In the genomic region with DNA sequence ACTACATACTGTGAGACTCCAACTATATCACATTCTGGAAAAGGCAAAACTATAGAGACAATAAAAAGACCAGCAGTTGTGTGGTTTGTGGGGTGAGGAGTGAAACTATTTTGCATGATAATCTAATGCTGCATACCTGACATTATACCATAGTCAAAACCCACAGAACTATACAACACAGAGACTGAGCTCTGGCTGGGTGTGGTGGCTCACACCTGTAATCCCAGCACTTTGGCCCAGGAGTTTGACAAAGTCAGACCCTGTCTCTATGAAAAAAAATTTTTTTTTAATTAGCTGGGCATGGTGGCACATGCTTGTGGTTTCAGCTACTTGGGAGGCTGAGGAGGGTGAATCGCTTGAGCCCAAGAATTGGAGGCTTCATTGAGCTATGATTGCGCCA, we compare ENCODE assay signal across 23 cellular contexts. TPM values are rescaled to one million over a fixed set of nuclear protein-coding genes. Genes with fewer than 3 reads are reported as not detected.
"Had no signal": no experiment of that assay in that cellular context is flagged by ENCODE, and none has a peak within 500 bp of the region (broad histone marks: within the 10 kb centered on the region; RNA-seq: fewer than 3 reads in every experiment).

No MANE protein-coding gene starts in this region.

- H3K4me3 Mint-ChIP-seq: activated CD4-positive, alpha-beta T cell treated with anti-CD3 and anti-CD28 coated beads, Interleukin-2, amount 10 ng/mL, durations not matched to agents 7 days and 5 days; activated CD8-positive, alpha-beta T cell treated with anti-CD3 and anti-CD28 coated beads, Interleukin-2, amount 10 ng/mL, durations not matched to agents 7 days and 5 days; activated T-helper 1 cell treated with anti-CD3 and anti-CD28 coated beads, Interleukin-12 subunit alpha, Interleukin-12 subunit beta, Interleukin-2, Interleukin-4 antibody, amounts not matched to agents 30 ng/mL and 10 ng/mL and 1 ng/mL, durations not matched to agents 14 hours and 24 hours and 36 hours; central memory CD8-positive, alpha-beta T cell; natural killer cell treated with Interleukin-12 subunit alpha and Interleukin-12 subunit beta and Interleukin-15 and Interleukin-18, amount 100 ng/mL, for 72 hours had no signal

- DNase-seq: activated CD4-positive, alpha-beta T cell treated with anti-CD3 and anti-CD28 coated beads, Interleukin-2, amount 10 ng/mL, durations not matched to agents 7 days and 5 days; activated CD8-positive, alpha-beta T cell treated with anti-CD3 and anti-CD28 coated beads, Interleukin-2, amount 10 ng/mL, durations not matched to agents 7 days and 5 days; activated gamma-delta T cell treated with Interleukin-2 at 50 U/mL for 16 hours; esophagus squamous epithelium; gastrocnemius medialis; head of caudate nucleus; hypothalamus; left ventricle myocardium superior; midbrain; retina; stimulated activated CD4-positive, alpha-beta T cell treated with anti-CD3 and anti-CD28 coated beads, Interleukin-4, amount 100 ng/mL, for 24 hours; stimulated activated naive CD8-positive, alpha-beta T cell treated with anti-CD3 and anti-CD28 coated beads, Interleukin-15, Interleukin-2, amounts not matched to agents 100 U/mL and 50 U/mL, for 24 hours; tibial artery had no signal

- ATAC-seq: activated CD4-positive, CD25-positive, alpha-beta regulatory T cell treated with anti-CD3 and anti-CD28 coated beads, Interleukin-2, amount 50 U/mL, for 24 hours; activated CD8-positive, alpha-beta T cell treated with anti-CD3 and anti-CD28 coated beads, Interleukin-2, amount 10 ng/mL, durations not matched to agents 7 days and 5 days; activated naive CD4-positive, alpha-beta T cell treated with anti-CD3 and anti-CD28 coated beads, Interleukin-2, amount 50 U/mL, for 72 hours; gastrocnemius medialis; left ventricle myocardium superior; natural killer cell treated with Interleukin-12 subunit alpha and Interleukin-12 subunit beta and Interleukin-15 and Interleukin-18, amount 100 ng/mL, for 72 hours; stimulated activated naive CD8-positive, alpha-beta T cell treated with anti-CD3 and anti-CD28 coated beads, Interleukin-15, Interleukin-2, amounts not matched to agents 100 U/mL and 50 U/mL, for 24 hours had no signal

- H3K27ac Mint-ChIP-seq: activated CD8-positive, alpha-beta T cell treated with anti-CD3 and anti-CD28 coated beads, Interleukin-2, amount 10 ng/mL, durations not matched to agents 7 days and 5 days; activated naive CD4-positive, alpha-beta T cell treated with anti-CD3 and anti-CD28 coated beads, Interleukin-2, amount 50 U/mL, for 72 hours; activated T-helper 1 cell treated with anti-CD3 and anti-CD28 coated beads, Interleukin-12 subunit alpha, Interleukin-12 subunit beta, Interleukin-2, Interleukin-4 antibody, amounts not matched to agents 30 ng/mL and 10 ng/mL and 1 ng/mL, durations not matched to agents 14 hours and 24 hours and 36 hours; natural killer cell treated with Interleukin-12 subunit alpha and Interleukin-12 subunit beta and Interleukin-15 and Interleukin-18, amount 100 ng/mL, for 72 hours; progenitor cell of endocrine pancreas had no signal

- H3K27ac ChIP-seq: breast epithelium, esophagus squamous epithelium, gastrocnemius medialis, tibial artery, VCaP had no signal

- H3K27me3 ChIP-seq: breast epithelium, esophagus squamous epithelium, gastrocnemius medialis, tibial artery had no signal

- H3K36me3 Mint-ChIP-seq: activated naive CD4-positive, alpha-beta T cell treated with anti-CD3 and anti-CD28 coated beads, Interleukin-2, amount 50 U/mL, for 72 hours; natural killer cell treated with Interleukin-12 subunit alpha and Interleukin-12 subunit beta and Interleukin-15 and Interleukin-18, amount 100 ng/mL, for 72 hours had no signal

- H3K9me3 Mint-ChIP-seq: activated CD4-positive, alpha-beta T cell treated with anti-CD3 and anti-CD28 coated beads, Interleukin-2, amount 10 ng/mL, durations not matched to agents 7 days and 5 days; activated naive CD4-positive, alpha-beta T cell treated with anti-CD3 and anti-CD28 coated beads, Interleukin-2, amount 50 U/mL, for 72 hours; activated T-helper 1 cell treated with anti-CD3 and anti-CD28 coated beads, Interleukin-12 subunit alpha, Interleukin-12 subunit beta, Interleukin-2, Interleukin-4 antibody, amounts not matched to agents 30 ng/mL and 10 ng/mL and 1 ng/mL, durations not matched to agents 14 hours and 24 hours and 36 hours; central memory CD8-positive, alpha-beta T cell; natural killer cell treated with Interleukin-12 subunit alpha and Interleukin-12 subunit beta and Interleukin-15 and Interleukin-18, amount 100 ng/mL, for 72 hours had no signal

- H3K4me1 ChIP-seq: breast epithelium, gastrocnemius medialis, tibial artery had no signal

- H3K36me3 ChIP-seq: breast epithelium, esophagus squamous epithelium, gastrocnemius medialis, tibial artery had no signal

- H3K9me3 ChIP-seq: breast epithelium, esophagus squamous epithelium, gastrocnemius medialis, tibial artery had no signal

- H3K4me3 ChIP-seq: breast epithelium, esophagus squamous epithelium, gastrocnemius medialis, tibial artery had no signal

- H3K27me3 Mint-ChIP-seq: central memory CD8-positive, alpha-beta T cell; natural killer cell treated with Interleukin-12 subunit alpha and Interleukin-12 subunit beta and Interleukin-15 and Interleukin-18, amount 100 ng/mL, for 72 hours; progenitor cell of endocrine pancreas had no signal

RNA-seq across cellular contexts. Expression of a gene that starts 11.9 kb away (rescaled TPM):
- total RNA-seq: astrocyte, gastrocnemius medialis, osteocyte, progenitor cell of endocrine pancreas had no signal
